In the genomic region with DNA sequence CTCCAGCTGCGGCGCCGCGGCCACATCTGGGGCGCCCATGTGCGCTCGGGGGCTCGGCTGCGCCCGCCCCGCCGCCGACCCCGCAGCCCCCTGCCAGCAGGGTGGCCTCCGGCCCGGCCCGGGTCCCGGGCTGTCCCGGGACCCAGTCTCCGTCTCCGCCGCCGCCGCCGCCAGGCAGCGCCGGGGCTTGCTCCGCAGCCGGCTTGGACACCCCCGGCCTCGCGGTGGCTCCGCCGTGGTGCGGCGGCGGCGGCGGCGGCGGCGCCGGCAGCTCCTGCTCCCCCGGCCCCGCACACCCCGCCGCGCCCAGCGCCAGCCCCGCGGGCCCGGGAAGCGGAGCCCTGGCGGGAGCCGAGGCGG, we compare ENCODE assay signal across 8 cellular contexts. TPM values are rescaled to one million over a fixed set of nuclear protein-coding genes. Genes with fewer than 3 reads are reported as not detected.
A peak's percentile ranks its signal among the peaks of the same experiment; 100 is the strongest.
DNase-seq lines count a peak whose midpoint lies in the region; ATAC-seq lines count a peak whose summit lies in the region.

No MANE protein-coding gene starts in this region.

- no peaks in the 10 kb centered on the region for H3K9me3 Mint-ChIP-seq in natural killer cell treated with Interleukin-12 subunit alpha and Interleukin-12 subunit beta and Interleukin-15 and Interleukin-18, amount 100 ng/mL, for 72 hours
- H3K9me3 Mint-ChIP-seq in activated T-helper 1 cell treated with anti-CD3 and anti-CD28 coated beads, Interleukin-12 subunit alpha, Interleukin-12 subunit beta, Interleukin-2, Interleukin-4 antibody, amounts not matched to agents 30 ng/mL and 10 ng/mL and 1 ng/mL, durations not matched to agents 14 hours and 24 hours and 36 hours, result peaks cover 5% of the 10 kb centered on the region

- no peaks in the 10 kb centered on the region for H3K36me3 Mint-ChIP-seq in natural killer cell treated with Interleukin-12 subunit alpha and Interleukin-12 subunit beta and Interleukin-15 and Interleukin-18, amount 100 ng/mL, for 72 hours
- H3K36me3 Mint-ChIP-seq in activated T-helper 1 cell treated with anti-CD3 and anti-CD28 coated beads, Interleukin-12 subunit alpha, Interleukin-12 subunit beta, Interleukin-2, Interleukin-4 antibody, amounts not matched to agents 30 ng/mL and 10 ng/mL and 1 ng/mL, durations not matched to agents 14 hours and 24 hours and 36 hours (ENCODE audit: low read depth), result peaks cover 2% of the 10 kb centered on the region

- intact Hi-C loops in activated T-helper 1 cell treated with anti-CD3 and anti-CD28 coated beads, Interleukin-12 subunit alpha, Interleukin-12 subunit beta, Interleukin-2, Interleukin-4 antibody, amounts not matched to agents 30 ng/mL and 10 ng/mL and 1 ng/mL, durations not matched to agents 14 hours and 24 hours and 36 hours (cut with micrococcal nuclease), result loop anchor here (1.0 to 10.0 kb wide), 6 partner anchors 8 to 1326 kb away; partner anchors contain the start of gene TASP1

- H3K27ac Mint-ChIP-seq in natural killer cell treated with Interleukin-12 subunit alpha and Interleukin-12 subunit beta and Interleukin-15 and Interleukin-18, amount 100 ng/mL, for 72 hours, result no peak overlapping the region
- H3K27ac Mint-ChIP-seq in activated T-helper 1 cell treated with anti-CD3 and anti-CD28 coated beads, Interleukin-12 subunit alpha, Interleukin-12 subunit beta, Interleukin-2, Interleukin-4 antibody, amounts not matched to agents 30 ng/mL and 10 ng/mL and 1 ng/mL, durations not matched to agents 14 hours and 24 hours and 36 hours, result no peak overlapping the region

- H3K27me3 Mint-ChIP-seq in natural killer cell treated with Interleukin-12 subunit alpha and Interleukin-12 subunit beta and Interleukin-15 and Interleukin-18, amount 100 ng/mL, for 72 hours, result peaks cover 27 to 34% of the 10 kb centered on the region in 2 donors
- peaks cover 67% of the 10 kb centered on the region for H3K27me3 Mint-ChIP-seq in activated T-helper 1 cell treated with anti-CD3 and anti-CD28 coated beads, Interleukin-12 subunit alpha, Interleukin-12 subunit beta, Interleukin-2, Interleukin-4 antibody, amounts not matched to agents 30 ng/mL and 10 ng/mL and 1 ng/mL, durations not matched to agents 14 hours and 24 hours and 36 hours (ENCODE audit: insufficient read depth)

- peak; percentile 60 for DNase-seq in activated CD8-positive, alpha-beta memory T cell treated with anti-CD3 and anti-CD28 coated beads, Interleukin-2, amount 50 U/mL, for 48 hours
- DNase-seq in natural killer cell treated with Interleukin-12 subunit alpha and Interleukin-12 subunit beta and Interleukin-15 and Interleukin-18, amount 100 ng/mL, for 72 hours (ENCODE audit: low spot score), result no peak
- no peak for DNase-seq in activated T-helper 1 cell treated with anti-CD3 and anti-CD28 coated beads, Interleukin-12 subunit alpha, Interleukin-12 subunit beta, Interleukin-2, Interleukin-4 antibody, amounts not matched to agents 30 ng/mL and 10 ng/mL and 1 ng/mL, durations not matched to agents 14 hours and 24 hours and 36 hours (ENCODE audit: low spot score)
- DNase-seq in effector CD8-positive, alpha-beta T cell (lab: John Stamatoyannopoulos, UW), result no peak
- DNase-seq in NK-92 (lab: John Stamatoyannopoulos, UW; ENCODE audit: unreplicated experiment) (no peak), 8988T (no peak)

- peak; percentile 46 for ATAC-seq in GM18502 (IDR thresholded peaks at IDR 0.05; ENCODE audit: poor library complexity, unreplicated experiment)
- peak; percentile 26 for ATAC-seq in HG02642 (IDR thresholded peaks at IDR 0.05; ENCODE audit: poor library complexity, unreplicated experiment)
- peak; percentile 42 to 67 for ATAC-seq in natural killer cell treated with Interleukin-12 subunit alpha and Interleukin-12 subunit beta and Interleukin-15 and Interleukin-18, amount 100 ng/mL, for 72 hours

- no peak overlapping the region for H3K4me3 Mint-ChIP-seq in natural killer cell treated with Interleukin-12 subunit alpha and Interleukin-12 subunit beta and Interleukin-15 and Interleukin-18, amount 100 ng/mL, for 72 hours
- H3K4me3 Mint-ChIP-seq in activated T-helper 1 cell treated with anti-CD3 and anti-CD28 coated beads, Interleukin-12 subunit alpha, Interleukin-12 subunit beta, Interleukin-2, Interleukin-4 antibody, amounts not matched to agents 30 ng/mL and 10 ng/mL and 1 ng/mL, durations not matched to agents 14 hours and 24 hours and 36 hours, result no peak overlapping the region

- H3K4me1 Mint-ChIP-seq in natural killer cell treated with Interleukin-12 subunit alpha and Interleukin-12 subunit beta and Interleukin-15 and Interleukin-18, amount 100 ng/mL, for 72 hours (ENCODE audit: low read depth in 2 of 2), result peaks cover 0 to 17% of the 10 kb centered on the region in 2 donors
- H3K4me1 Mint-ChIP-seq in activated T-helper 1 cell treated with anti-CD3 and anti-CD28 coated beads, Interleukin-12 subunit alpha, Interleukin-12 subunit beta, Interleukin-2, Interleukin-4 antibody, amounts not matched to agents 30 ng/mL and 10 ng/mL and 1 ng/mL, durations not matched to agents 14 hours and 24 hours and 36 hours (ENCODE audit: low read depth), result peaks cover 15% of the 10 kb centered on the region

RNA-seq across cellular contexts. Expression of gene ISM1, which starts 0.2 kb away (rescaled TPM):
- total RNA-seq in natural killer cell treated with Interleukin-12 subunit alpha and Interleukin-12 subunit beta and Interleukin-15 and Interleukin-18, amount 100 ng/mL, for 72 hours, result not detected
- 2.0 and 2.4 TPM in 2 replicates for total RNA-seq in activated T-helper 1 cell treated with anti-CD3 and anti-CD28 coated beads, Interleukin-12 subunit alpha, Interleukin-12 subunit beta, Interleukin-2, Interleukin-4 antibody, amounts not matched to agents 30 ng/mL and 10 ng/mL and 1 ng/mL, durations not matched to agents 14 hours and 24 hours and 36 hours
